Comparison of ENCODE assay signal across 9 cellular contexts in genomic region chr17:5413682-5414081, GRCh38. TPM values are rescaled to one million over a fixed set of nuclear protein-coding genes. Genes with fewer than 3 reads are reported as not detected.
A peak's percentile ranks its signal among the peaks of the same experiment; 100 is the strongest.
DNase-seq lines count a peak whose midpoint lies in the region; TF ChIP-seq lines count a peak whose summit lies in the region.
"Had no signal": no experiment of that assay in that cellular context is flagged by ENCODE, and none has a peak within 500 bp of the region (broad histone marks: within the 10 kb centered on the region; RNA-seq: fewer than 3 reads in every experiment).

No MANE protein-coding gene starts in this region.

- no peak for TF ChIP-seq CTCF in AG09309 (IDR thresholded peaks at IDR 0.05; ENCODE audit: control insufficient read depth, insufficient read depth, low read depth, low read length, missing control alignments)
- no peak for TF ChIP-seq CTCF in astrocyte of the spinal cord (IDR thresholded peaks at IDR 0.05; ENCODE audit: low read depth, low read length)

- no peak overlapping the region for H3K4me3 ChIP-seq in AG09309 (ENCODE audit: control insufficient read depth, low read depth, low read length)
- H3K4me3 ChIP-seq in astrocyte of the spinal cord (ENCODE audit: low read depth, low read length) = no peak overlapping the region

- in situ Hi-C loops in astrocyte of the spinal cord (cut with HindIII; ENCODE audit: low sequenced_read_pairs) = no loop called here

- DNase-seq in AG09309 (ENCODE audit: low read depth) = peak; percentile 95
- DNase-seq in LHCN-M2 (ENCODE audit: low read depth) = peak; percentile 79
- peak; percentile 88 for DNase-seq in astrocyte of the spinal cord (ENCODE audit: low read depth, low spot score)
- DNase-seq in lung microvascular endothelial cell (ENCODE audit: low read depth in 2 of 2) = peak; percentile 49 to 86
- DNase-seq in Kasumi-1 (lab: John Stamatoyannopoulos, UW) = no peak
- no peak for DNase-seq in GM19238 (ENCODE audit: insufficient read length, low spot score)
- no peak for DNase-seq in COLO668 (lab: John Stamatoyannopoulos, UW; ENCODE audit: unreplicated experiment)
- DNase-seq in NCI-H2227 (lab: John Stamatoyannopoulos, UW; ENCODE audit: unreplicated experiment) = no peak
- DNase-seq: cerebellar nuclear complex had no signal

RNA-seq across cellular contexts. Expression of gene NUP88, which starts 5.8 kb away (rescaled TPM):
- total RNA-seq in LHCN-M2 (2014; rRNA removed) = 108 and 109 TPM in 2 replicates
- polyA plus RNA-seq in LHCN-M2 (2012) = 59.7 TPM
- total RNA-seq in lung microvascular endothelial cell = 60.3 and 75.4 TPM in 2 replicates

RNA-seq across cellular contexts. Expression of gene RPAIN, which starts 6.3 kb away (rescaled TPM):
- total RNA-seq in LHCN-M2 (2014; rRNA removed) (29.4 and 32.1 TPM in 2 replicates), lung microvascular endothelial cell (33.3 and 45.6 TPM in 2 replicates)
- polyA plus RNA-seq in LHCN-M2 (2012) = 23.7 TPM

RNA-seq across cellular contexts. Expression of gene C1QBP, which starts 25.3 kb away (rescaled TPM):
- total RNA-seq in LHCN-M2 (2014; rRNA removed) (268 and 297 TPM in 2 replicates), lung microvascular endothelial cell (166 and 208 TPM in 2 replicates)
- 161 TPM for polyA plus RNA-seq in LHCN-M2 (2012)

RNA-seq across cellular contexts. Expression of gene DHX33, which starts 55.1 kb away (rescaled TPM):
- total RNA-seq in LHCN-M2 (2014; rRNA removed) (10.2 and 10.6 TPM in 2 replicates), lung microvascular endothelial cell (7.4 and 9.7 TPM in 2 replicates)
- 6.1 TPM for polyA plus RNA-seq in LHCN-M2 (2012)

Comparison
In these comparisons a context has a peak if more than half of its experiments do, and no peak if none do; other contexts are left out.
1. DNase-seq: peak in AG09309 (single experiment), LHCN-M2 (single experiment), astrocyte of the spinal cord (single experiment) and lung microvascular endothelial cell (2 of 2); none in Kasumi-1 (0 of 2), GM19238 (single experiment), COLO668 (single experiment) and NCI-H2227 (single experiment).